8 cellular contexts compared by ENCODE assay signal in genomic region chr17:76498886-76499667, GRCh38. TPM values are rescaled to one million over a fixed set of nuclear protein-coding genes. Genes with fewer than 3 reads are reported as not detected.
DNase-seq lines count a peak whose midpoint lies in the region; ATAC-seq and TF ChIP-seq lines count a peak whose summit lies in the region.

No MANE protein-coding gene starts in this region.

- peaks cover 18 to 81% (median 36%) of the 10 kb centered on the region in 3 donors for H3K4me1 ChIP-seq in esophagus squamous epithelium
- peaks cover 38 to 59% (median 58%) of the 10 kb centered on the region in 3 donors for H3K4me1 ChIP-seq in skeletal muscle tissue (ENCODE audit: control insufficient read depth in 3 of 3, insufficient read depth in 3 of 3, low read length in 3 of 3)
- H3K4me1 ChIP-seq in A673 (ENCODE audit: insufficient read depth, low read length, poor library complexity, severe bottlenecking) = peaks cover 52% of the 10 kb centered on the region

- in situ Hi-C loops in GM13977 (cut with MboI; ENCODE audit: low pct_unique_long_range_greater_than_20kb, low sequenced_read_pairs, unreplicated experiment) = no loop called here

- POLR2A ChIA-PET in A673 (lab: Charles Lee; ENCODE audit: low non-redundant PET) = interaction anchor here (0.8 kb wide), 1 partner anchor 18 kb away, joined by 3 read pairs; no protein-coding TSS in a partner anchor

- no peaks in the 10 kb centered on the region for H3K9me3 ChIP-seq in esophagus squamous epithelium
- no peaks in the 10 kb centered on the region for H3K9me3 ChIP-seq in skeletal muscle tissue (ENCODE audit: control insufficient read depth in 3 of 3, low read length in 3 of 3)
- H3K9me3 ChIP-seq in A673 (ENCODE audit: low read depth, low read length, poor library complexity, severe bottlenecking) = no peaks in the 10 kb centered on the region

- no peak for TF ChIP-seq CTCF in GM13977 (IDR thresholded peaks at IDR 0.05; ENCODE audit: extremely low read depth, insufficient read depth, missing control alignments)
- no peak for TF ChIP-seq CTCF in esophagus squamous epithelium (IDR thresholded peaks at IDR 0.05)
- TF ChIP-seq CTCF in A673 (conservative IDR thresholded peaks at IDR 0.05; ENCODE audit: low read depth, low read length) = no peak

- H3K4me3 ChIP-seq in esophagus squamous epithelium = peak overlapping the region; percentile 64 to 95 (median 84)
- H3K4me3 ChIP-seq in skeletal muscle tissue (ENCODE audit: low read length in 3 of 3) = peak overlapping the region; percentile 24 to 76 (median 67)
- no peak overlapping the region for H3K4me3 ChIP-seq in A673 (ENCODE audit: low read depth, low read length, poor library complexity, severe bottlenecking)

- CTCF ChIA-PET in A673 (lab: Charles Lee) = no interaction called here

- H3K27ac ChIP-seq in esophagus squamous epithelium (peak overlapping the region; percentile 84 to 94 (median 91)), skeletal muscle tissue (ENCODE audit: low read depth, low read length) (peak overlapping the region; percentile 90), A673 (ENCODE audit: low read depth, low read length, poor library complexity, severe bottlenecking) (no peak overlapping the region)

- WGBS in esophagus squamous epithelium, 2 donors = 52 to 58% methylated on average over 6 to 7 of the region's 9 CpGs

- peak overlapping the region; percentile 69 to 87 (median 85) for H3K9ac ChIP-seq in skeletal muscle tissue (ENCODE audit: low read depth in 1 of 3, low read length in 3 of 3)

- intact Hi-C loops in esophagus squamous epithelium (cut with DNase I) = no loop called here
- intact Hi-C loops in A673 (cut with micrococcal nuclease; ENCODE audit: unreplicated experiment) = no loop called here

- BruUV-seq in A673 (replicated peaks; lab: Mats Ljungman, UMichigan) = no TSS peak

- H3K27me3 ChIP-seq in esophagus squamous epithelium (no peaks in the 10 kb centered on the region), skeletal muscle tissue (ENCODE audit: control insufficient read depth in 3 of 3, insufficient read depth in 3 of 3, low read length in 3 of 3) (no peaks in the 10 kb centered on the region), A673 (replicated peaks; ENCODE audit: insufficient read depth, low read depth, low read length, poor library complexity) (no peaks in the 10 kb centered on the region)

- TF ChIP-seq POLR2A in esophagus squamous epithelium (IDR thresholded peaks at IDR 0.05) = no peak

- peak; percentile 53 for DNase-seq in GM13977 (ENCODE audit: low spot score)
- peak; percentile 32 for DNase-seq in RPMI8226
- DNase-seq in esophagus squamous epithelium (lab: John Stamatoyannopoulos, UW) = no peak
- no peak for DNase-seq in A673 (ENCODE audit: low spot score)
- DNase-seq in activated CD4-positive, CD25-positive, alpha-beta regulatory T cell (lab: John Stamatoyannopoulos, UW) = no peak
- no peak for DNase-seq in foreskin melanocyte

- no peak for ATAC-seq in HG03378 (IDR thresholded peaks at IDR 0.05; ENCODE audit: unreplicated experiment)

- H3K36me3 ChIP-seq in esophagus squamous epithelium (no peaks in the 10 kb centered on the region), skeletal muscle tissue (ENCODE audit: control insufficient read depth in 3 of 3, insufficient read depth in 3 of 3, low read length in 3 of 3) (no peaks in the 10 kb centered on the region), A673 (ENCODE audit: insufficient read depth, low read length, poor library complexity, severe bottlenecking) (no peaks in the 10 kb centered on the region)

RNA-seq across cellular contexts. Expression of gene RHBDF2, which starts 2.1 kb away (rescaled TPM):
- total RNA-seq in esophagus squamous epithelium (10 to 100 TPM; 27.0 to 38.5 (median 33.7) TPM), skeletal muscle tissue (3.7 TPM), A673 (2021) (20.4 and 26.5 TPM in 2 replicates)

RNA-seq across cellular contexts. Expression of gene AANAT, which starts 31.7 kb away (rescaled TPM):
- total RNA-seq in esophagus squamous epithelium = not detected
- total RNA-seq in skeletal muscle tissue = not detected
- not detected in 2 replicates for total RNA-seq in A673 (2021)

RNA-seq across cellular contexts. Expression of gene CYGB, which starts 38.4 kb away (rescaled TPM):
- total RNA-seq in esophagus squamous epithelium (10 to 100 TPM in 2 of 4 donors, 1 to 10 TPM in 2; 1.3 to 12.8 (median 6.9) TPM), skeletal muscle tissue (8.9 TPM), A673 (2021) (0.56 and 0.61 TPM in 2 replicates)

RNA-seq across cellular contexts. Expression of gene PRCD, which starts 40.8 kb away (rescaled TPM):
- total RNA-seq in esophagus squamous epithelium (1 to 10 TPM in 2 of 4 donors, under 1 TPM in 1, not detected in 1; 0.73 to 2.5 (median 1.4) TPM), skeletal muscle tissue (0.52 TPM), A673 (2021) (not detected in 2 replicates)

RNA-seq across cellular contexts. Expression of gene UBE2O, which starts 46.1 kb away (rescaled TPM):
- total RNA-seq in esophagus squamous epithelium = 10 to 100 TPM; 11.9 to 19.8 (median 16.3) TPM
- total RNA-seq in skeletal muscle tissue = 20.9 TPM
- 56.9 and 57.4 TPM in 2 replicates for total RNA-seq in A673 (2021)

Comparison
In these comparisons a context has a peak if more than half of its experiments do, and no peak if none do; other contexts are left out.
1. DNase-seq: peak in GM13977 (single experiment) and RPMI8226 (single experiment); none in esophagus squamous epithelium (single experiment), A673 (single experiment), activated CD4-positive, CD25-positive, alpha-beta regulatory T cell (0 of 4) and foreskin melanocyte (single experiment).